Comparison of ENCODE assay signal across 27 cellular contexts in the genomic region with DNA sequence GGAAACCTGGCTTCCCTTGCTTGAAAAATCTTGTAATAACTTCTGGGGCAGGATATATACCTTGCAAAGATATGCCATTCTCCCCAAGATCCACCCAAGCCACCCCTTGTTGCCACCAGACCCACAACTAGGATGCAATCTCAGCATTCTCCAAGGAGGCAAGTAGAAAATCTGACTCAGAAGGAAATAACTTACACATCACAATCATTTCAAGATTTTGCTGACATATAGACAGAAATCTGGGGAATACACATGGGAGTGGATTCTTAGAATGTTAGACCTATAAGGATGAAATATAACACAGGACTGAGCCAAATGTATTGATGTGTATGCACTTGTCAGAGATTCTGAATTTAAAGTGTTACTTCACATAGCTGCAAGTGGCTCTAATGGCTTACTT. TPM values are rescaled to one million over a fixed set of nuclear protein-coding genes. Genes with fewer than 3 reads are reported as not detected.
"Had no signal": no experiment of that assay in that cellular context is flagged by ENCODE, and none has a peak within 500 bp of the region (broad histone marks: within the 10 kb centered on the region; RNA-seq: fewer than 3 reads in every experiment).

No MANE protein-coding gene starts in this region.

- DNase-seq: activated B cell treated with CpG ODN at 0.5 μM for 24 hours; activated CD4-positive, alpha-beta T cell treated with anti-CD3 and anti-CD28 coated beads, Interleukin-2, amount 10 ng/mL, durations not matched to agents 7 days and 5 days; activated gamma-delta T cell treated with Interleukin-2 at 50 U/mL for 16 hours; activated naive CD8-positive, alpha-beta T cell treated with anti-CD3 and anti-CD28 coated beads, Interleukin-2, amount 10 ng/mL, durations not matched to agents 7 days and 5 days; activated T-cell treated with anti-CD3 and anti-CD28 coated beads, Interleukin-2, amount 50 U/mL, for 4 hours; caudate nucleus; endodermal cell; foreskin melanocyte; glutamatergic neuron; hippocampal formation; nephron progenitor cell; occipital lobe; stimulated activated CD4-positive, alpha-beta T cell treated with anti-CD3 and anti-CD28 coated beads, Interleukin-12 subunit alpha, Interleukin-12 subunit beta, amount 100 ng/mL, for 4 hours; stimulated activated CD4-positive, alpha-beta T cell treated with anti-CD3 and anti-CD28 coated beads, Interleukin-1b, Interleukin-23, amount 100 ng/mL, for 48 hours; SW 1271; testis; upper lobe of left lung had no signal

- H3K4me1 Mint-ChIP-seq: brain, endodermal cell, mesothelial cell of epicardium had no signal

- H3K9me3 ChIP-seq: right atrium auricular region, testis, upper lobe of left lung had no signal

- H3K9me3 Mint-ChIP-seq: activated B cell treated with CpG ODN at 0.5 μM for 24 hours; activated CD4-positive, alpha-beta T cell treated with anti-CD3 and anti-CD28 coated beads, Interleukin-2, amount 10 ng/mL, durations not matched to agents 7 days and 5 days; activated naive CD8-positive, alpha-beta T cell treated with anti-CD3 and anti-CD28 coated beads, Interleukin-2, amount 10 ng/mL, durations not matched to agents 7 days and 5 days; activated T-cell treated with anti-CD3 and anti-CD28 coated beads, Interleukin-2, amount 50 U/mL, for 4 hours; mesothelial cell of epicardium had no signal

- H3K36me3 ChIP-seq: right atrium auricular region, upper lobe of left lung had no signal

- ATAC-seq: activated T-cell treated with anti-CD3 and anti-CD28 coated beads, Interleukin-2, amount 50 U/mL, for 4 hours; left lobe of liver had no signal

- H3K4me3 Mint-ChIP-seq: activated B cell treated with CpG ODN at 0.5 μM for 24 hours; activated CD4-positive, alpha-beta T cell treated with anti-CD3 and anti-CD28 coated beads, Interleukin-2, amount 10 ng/mL, durations not matched to agents 7 days and 5 days; activated naive CD8-positive, alpha-beta T cell treated with anti-CD3 and anti-CD28 coated beads, Interleukin-2, amount 10 ng/mL, durations not matched to agents 7 days and 5 days; activated T-cell treated with anti-CD3 and anti-CD28 coated beads, Interleukin-2, amount 50 U/mL, for 4 hours; brain; endodermal cell; mesothelial cell of epicardium; nephron progenitor cell had no signal

- H3K27me3 Mint-ChIP-seq: activated CD4-positive, alpha-beta T cell treated with anti-CD3 and anti-CD28 coated beads, Interleukin-2, amount 10 ng/mL, durations not matched to agents 7 days and 5 days; activated naive CD8-positive, alpha-beta T cell treated with anti-CD3 and anti-CD28 coated beads, Interleukin-2, amount 10 ng/mL, durations not matched to agents 7 days and 5 days; progenitor cell of endocrine pancreas had no signal

- H3K27ac Mint-ChIP-seq: activated B cell treated with CpG ODN at 0.5 μM for 24 hours; activated CD4-positive, alpha-beta T cell treated with anti-CD3 and anti-CD28 coated beads, Interleukin-2, amount 10 ng/mL, durations not matched to agents 7 days and 5 days; activated naive CD8-positive, alpha-beta T cell treated with anti-CD3 and anti-CD28 coated beads, Interleukin-2, amount 10 ng/mL, durations not matched to agents 7 days and 5 days; brain; endodermal cell; mesothelial cell of epicardium; nephron progenitor cell; progenitor cell of endocrine pancreas had no signal

- FAIRE-seq: colon, keratinocyte had no signal

- H3K36me3 Mint-ChIP-seq: activated naive CD8-positive, alpha-beta T cell treated with anti-CD3 and anti-CD28 coated beads, Interleukin-2, amount 10 ng/mL, durations not matched to agents 7 days and 5 days; mesothelial cell of epicardium had no signal

- H3K4me3 ChIP-seq: right atrium auricular region, testis, upper lobe of left lung had no signal

- H3K4me1 ChIP-seq: right atrium auricular region, testis had no signal

- H3K27ac ChIP-seq: right atrium auricular region, testis, upper lobe of left lung had no signal

RNA-seq across cellular contexts. Expression of a gene that starts 51.2 kb away (rescaled TPM):
- total RNA-seq: fibroblast of lung, lung microvascular endothelial cell, occipital lobe, SK-MEL-5 had no signal
